22 cellular contexts compared by ENCODE assay signal in genomic region chr12:31923063-31923412, GRCh38. TPM values are rescaled to one million over a fixed set of nuclear protein-coding genes. Genes with fewer than 3 reads are reported as not detected.
A peak's percentile ranks its signal among the peaks of the same experiment; 100 is the strongest.
DNase-seq lines count a peak whose midpoint lies in the region; ATAC-seq, FAIRE-seq and TF ChIP-seq lines count a peak whose summit lies in the region.
"Had no signal": no experiment of that assay in that cellular context is flagged by ENCODE, and none has a peak within 500 bp of the region (broad histone marks: within the 10 kb centered on the region; RNA-seq: fewer than 3 reads in every experiment).

No MANE protein-coding gene starts in this region.

- no peak for TF ChIP-seq CTCF in astrocyte (IDR thresholded peaks at IDR 0.05; ENCODE audit: insufficient read depth, low read depth, low read length)

- H3K4me1 ChIP-seq in astrocyte (ENCODE audit: insufficient read depth, low read length) = no peaks in the 10 kb centered on the region
- H3K4me1 ChIP-seq: ascending aorta, testis had no signal

- H3K36me3 ChIP-seq in astrocyte (ENCODE audit: insufficient read depth, low read length) = no peaks in the 10 kb centered on the region
- H3K36me3 ChIP-seq: ascending aorta, ovary had no signal

- H2AFZ ChIP-seq in astrocyte (ENCODE audit: low read depth, low read length) = peak overlapping the region; percentile 1

- H3K27me3 ChIP-seq in astrocyte (ENCODE audit: insufficient read depth, low read length) = no peaks in the 10 kb centered on the region
- H3K27me3 ChIP-seq: ascending aorta, ovary, testis had no signal

- no peak overlapping the region for H3K4me3 ChIP-seq in astrocyte (ENCODE audit: insufficient read depth, low read depth, low read length)
- H3K4me3 ChIP-seq: ascending aorta, ovary, SK-N-MC, testis had no signal

- H3K79me2 ChIP-seq in astrocyte (ENCODE audit: insufficient read depth, low read length) = no peaks in the 10 kb centered on the region

- H3K9ac ChIP-seq in astrocyte (ENCODE audit: low read length) = no peak overlapping the region

- CTCF ChIA-PET in activated naive CD4-positive, alpha-beta T cell treated with anti-CD3 and anti-CD28 coated beads, Interleukin-2, amount 10 ng/mL, durations not matched to agents 7 days and 5 days (lab: Charles Lee) = no interaction called here

- H3K27ac Mint-ChIP-seq in activated naive CD4-positive, alpha-beta T cell treated with anti-CD3 and anti-CD28 coated beads, Interleukin-2, amount 10 ng/mL, durations not matched to agents 7 days and 5 days = peak overlapping the region; percentile 77
- H3K27ac Mint-ChIP-seq in astrocyte (ENCODE audit: unreplicated experiment) = peak overlapping the region; percentile 69
- peak overlapping the region in 1 of 2 donors; percentile 8 for H3K27ac Mint-ChIP-seq in stimulated activated naive CD8-positive, alpha-beta T cell treated with anti-CD3 and anti-CD28 coated beads, Interleukin-15, amount 100 ng/mL, for 72 hours
- H3K27ac Mint-ChIP-seq: activated B cell treated with CpG ODN at 0.5 μM for 24 hours, memory B cell, naive B cell had no signal

- peaks cover 14% of the 10 kb centered on the region for H3K9me3 ChIP-seq in astrocyte (ENCODE audit: insufficient read depth, low read depth, low read length)
- H3K9me3 ChIP-seq: testis had no signal

- peak; percentile 22 for DNase-seq in activated naive CD4-positive, alpha-beta T cell treated with anti-CD3 and anti-CD28 coated beads, Interleukin-2, amount 10 ng/mL, durations not matched to agents 7 days and 5 days
- no peak for DNase-seq in activated naive CD4-positive, alpha-beta T cell treated with anti-CD3 and anti-CD28 coated beads, Interleukin-2, amount 50 U/mL, for 16 hours
- DNase-seq in HK-2 (ENCODE audit: unreplicated experiment) (peak; percentile 1), astrocyte (ENCODE audit: low read depth) (no peak), NCI-H2171 (lab: John Stamatoyannopoulos, UW) (no peak)
- DNase-seq in stimulated activated naive CD8-positive, alpha-beta T cell treated with anti-CD3 and anti-CD28 coated beads, Interleukin-15, amount 100 ng/mL, for 72 hours = no peak
- DNase-seq: activated B cell treated with CpG ODN at 0.5 μM for 24 hours; activated CD8-positive, alpha-beta memory T cell treated with anti-CD3 and anti-CD28 coated beads, Interleukin-2, amount 50 U/mL, for 4 hours; activated effector memory CD4-positive, alpha-beta T cell treated with anti-CD3 and anti-CD28 coated beads, Interleukin-2, amount 50 U/mL, for 16 hours; effector CD8-positive, alpha-beta T cell; naive B cell; NCI-H1105 treated with DMSO at 0.1 percent for 48 hours; NCI-H2081 treated with DMSO at 0.1 percent for 48 hours; NCI-H510A treated with DMSO at 0.1 percent for 48 hours; ovary; testis had no signal

- peaks cover 38% of the 10 kb centered on the region for H3K36me3 Mint-ChIP-seq in activated naive CD4-positive, alpha-beta T cell treated with anti-CD3 and anti-CD28 coated beads, Interleukin-2, amount 10 ng/mL, durations not matched to agents 7 days and 5 days
- peaks cover 4% of the 10 kb centered on the region for H3K36me3 Mint-ChIP-seq in astrocyte (ENCODE audit: low read depth, unreplicated experiment)

- H3K4me1 Mint-ChIP-seq in activated naive CD4-positive, alpha-beta T cell treated with anti-CD3 and anti-CD28 coated beads, Interleukin-2, amount 10 ng/mL, durations not matched to agents 7 days and 5 days = peaks cover 11% of the 10 kb centered on the region
- no peaks in the 10 kb centered on the region for H3K4me1 Mint-ChIP-seq in astrocyte (ENCODE audit: low read depth, unreplicated experiment)
- H3K4me1 Mint-ChIP-seq in stimulated activated naive CD8-positive, alpha-beta T cell treated with anti-CD3 and anti-CD28 coated beads, Interleukin-15, amount 100 ng/mL, for 72 hours = peaks cover 7% of the 10 kb centered on the region
- H3K4me1 Mint-ChIP-seq: activated B cell treated with CpG ODN at 0.5 μM for 24 hours, memory B cell had no signal

- no peak overlapping the region for H3K4me2 ChIP-seq in astrocyte (ENCODE audit: low read length)

- no peak for FAIRE-seq in astrocyte (lab: Jason Lieb, UNC)
- FAIRE-seq: GM18507 had no signal

- ATAC-seq in stimulated activated naive CD8-positive, alpha-beta T cell treated with anti-CD3 and anti-CD28 coated beads, Interleukin-15, amount 100 ng/mL, for 72 hours = peak; percentile 42
- ATAC-seq in GM18498 (IDR thresholded peaks at IDR 0.05; ENCODE audit: unreplicated experiment) = no peak
- ATAC-seq: sciatic nerve had no signal

- no peak overlapping the region for H3K4me3 Mint-ChIP-seq in activated naive CD4-positive, alpha-beta T cell treated with anti-CD3 and anti-CD28 coated beads, Interleukin-2, amount 10 ng/mL, durations not matched to agents 7 days and 5 days
- no peak overlapping the region for H3K4me3 Mint-ChIP-seq in astrocyte (ENCODE audit: unreplicated experiment)
- no peak overlapping the region for H3K4me3 Mint-ChIP-seq in stimulated activated naive CD8-positive, alpha-beta T cell treated with anti-CD3 and anti-CD28 coated beads, Interleukin-15, amount 100 ng/mL, for 72 hours
- H3K4me3 Mint-ChIP-seq: activated B cell treated with CpG ODN at 0.5 μM for 24 hours, memory B cell, naive B cell had no signal

- H3K27me3 Mint-ChIP-seq in activated naive CD4-positive, alpha-beta T cell treated with anti-CD3 and anti-CD28 coated beads, Interleukin-2, amount 10 ng/mL, durations not matched to agents 7 days and 5 days = no peaks in the 10 kb centered on the region
- no peaks in the 10 kb centered on the region for H3K27me3 Mint-ChIP-seq in astrocyte (ENCODE audit: low read depth, unreplicated experiment)
- no peaks in the 10 kb centered on the region for H3K27me3 Mint-ChIP-seq in stimulated activated naive CD8-positive, alpha-beta T cell treated with anti-CD3 and anti-CD28 coated beads, Interleukin-15, amount 100 ng/mL, for 72 hours
- H3K27me3 Mint-ChIP-seq: activated B cell treated with CpG ODN at 0.5 μM for 24 hours, memory B cell, naive B cell had no signal

- no peaks in the 10 kb centered on the region for H4K20me1 ChIP-seq in astrocyte (ENCODE audit: insufficient read depth, low read length)

- H3K27ac ChIP-seq in astrocyte (ENCODE audit: low read depth, low read length) = no peak overlapping the region
- H3K27ac ChIP-seq: ascending aorta, ovary, SK-N-MC, testis had no signal

- H3K9me3 Mint-ChIP-seq in activated naive CD4-positive, alpha-beta T cell treated with anti-CD3 and anti-CD28 coated beads, Interleukin-2, amount 10 ng/mL, durations not matched to agents 7 days and 5 days = peaks cover 40% of the 10 kb centered on the region
- peaks cover 29% of the 10 kb centered on the region for H3K9me3 Mint-ChIP-seq in astrocyte (ENCODE audit: unreplicated experiment)
- H3K9me3 Mint-ChIP-seq in stimulated activated naive CD8-positive, alpha-beta T cell treated with anti-CD3 and anti-CD28 coated beads, Interleukin-15, amount 100 ng/mL, for 72 hours = peaks cover 12 to 15% of the 10 kb centered on the region in 2 donors

RNA-seq across cellular contexts. Expression of gene RESF1, which starts 36.2 kb away (rescaled TPM):
- total RNA-seq in astrocyte = 19.9 and 22.2 TPM in 2 replicates

Comparison
In these comparisons a context has a peak if more than half of its experiments do, and no peak if none do; other contexts are left out.
1. DNase-seq: peak in activated naive CD4-positive, alpha-beta T cell treated with anti-CD3 and anti-CD28 coated beads, Interleukin-2, amount 10 ng/mL, durations not matched to agents 7 days and 5 days (single experiment) and HK-2 (single experiment); none in activated naive CD4-positive, alpha-beta T cell treated with anti-CD3 and anti-CD28 coated beads, Interleukin-2, amount 50 U/mL, for 16 hours (single experiment), astrocyte (single experiment), stimulated activated naive CD8-positive, alpha-beta T cell treated with anti-CD3 and anti-CD28 coated beads, Interleukin-15, amount 100 ng/mL, for 72 hours (0 of 2) and NCI-H2171 (single experiment).